ENCODE assay signal across 10 cellular contexts in genomic region chr20:45968801-45969711, GRCh38. TPM values are rescaled to one million over a fixed set of nuclear protein-coding genes. Genes with fewer than 3 reads are reported as not detected.
DNase-seq lines count a peak whose midpoint lies in the region; FAIRE-seq and TF ChIP-seq lines count a peak whose summit lies in the region.
"Had no signal": no experiment of that assay in that cellular context is flagged by ENCODE, and none has a peak within 500 bp of the region (broad histone marks: within the 10 kb centered on the region; RNA-seq: fewer than 3 reads in every experiment).

No MANE protein-coding gene starts in this region.

- FAIRE-seq in H54 (lab: Jason Lieb, UNC): no peak
- FAIRE-seq in GM12891 (lab: Jason Lieb, UNC): no peak

- DNase-seq in AG08395 (ENCODE audit: low spot score) (peak; percentile 32), H54 (ENCODE audit: insufficient read length, low spot score) (peak; percentile 72), amniotic epithelial cell (ENCODE audit: low read depth) (peak; percentile 66), mesenteric fat pad (ENCODE audit: low spot score) (peak; percentile 87), GM20000 (ENCODE audit: low spot score) (no peak), cerebellar cortex (ENCODE audit: low spot score) (no peak), GM12891 (ENCODE audit: insufficient read length, low spot score) (no peak), H4 (ENCODE audit: low spot score) (no peak)

- no peak for TF ChIP-seq CTCF in GM20000 (IDR thresholded peaks at IDR 0.05; ENCODE audit: extremely low read depth, missing control alignments)

- TF ChIP-seq POLR2A in H54 (IDR thresholded peaks at IDR 0.05; ENCODE audit: low read depth, low read length) (no peak), GM12891 (IDR thresholded peaks at IDR 0.05; ENCODE audit: low read depth, low read length) (no peak)

TF ChIP-seq in GM12891, 5 proteins besides CTCF, POLR2A, EP300 and RAD21:
- TF ChIP-seq POU2F2 (IDR thresholded peaks at IDR 0.05; ENCODE audit: low read depth, low read length): no peak
- no peak for TF ChIP-seq SPI1 (IDR thresholded peaks at IDR 0.05; ENCODE audit: low read depth, low read length)
- TF ChIP-seq PAX5 (IDR thresholded peaks at IDR 0.05; ENCODE audit: insufficient read depth, low read length, severe bottlenecking): no peak
- no peak for TF ChIP-seq TAF1 (IDR thresholded peaks at IDR 0.05; ENCODE audit: low read depth, low read length)
- no peak for TF ChIP-seq POLR2AphosphoS5 (IDR thresholded peaks at IDR 0.05; ENCODE audit: low read depth, low read length)

RNA-seq across cellular contexts. Expression of gene ZNF335, which starts 2.9 kb away (rescaled TPM):
- 17.1 TPM for total RNA-seq in mesenteric fat pad
- 13.5 TPM for polyA plus RNA-seq in GM12891 (2012; ENCODE audit: low read depth, missing spikeins)
- 4.3 and 7.1 TPM in 2 replicates for total RNA-seq in H4 (2014; rRNA removed; shearing (Covaris generic))

RNA-seq across cellular contexts. Expression of gene PCIF1, which starts 34.6 kb away (rescaled TPM):
- total RNA-seq in mesenteric fat pad: 27.1 TPM
- 21.5 TPM for polyA plus RNA-seq in GM12891 (2012; ENCODE audit: low read depth, missing spikeins)
- 5.2 and 7.7 TPM in 2 replicates for total RNA-seq in H4 (2014; rRNA removed; shearing (Covaris generic))

RNA-seq across cellular contexts. Expression of gene MMP9, which starts 39.7 kb away (rescaled TPM):
- total RNA-seq in mesenteric fat pad: 18.3 TPM
- 0.72 TPM for polyA plus RNA-seq in GM12891 (2012; ENCODE audit: low read depth, missing spikeins)
- not detected in 2 replicates for total RNA-seq in H4 (2014; rRNA removed; shearing (Covaris generic))
- total RNA-seq: SK-MEL-5 had no signal

RNA-seq across cellular contexts. Expression of gene PLTP, which starts 57.1 kb away (rescaled TPM):
- total RNA-seq in mesenteric fat pad: 373 TPM
- 11.5 TPM for polyA plus RNA-seq in GM12891 (2012; ENCODE audit: low read depth, missing spikeins)
- total RNA-seq in H4 (2014; rRNA removed; shearing (Covaris generic)): 1.1 and 2.2 TPM in 2 replicates

RNA-seq across cellular contexts. Expression of gene SLC12A5, which starts 60.0 kb away (rescaled TPM):
- 1.7 TPM for total RNA-seq in mesenteric fat pad
- 8.8 TPM for polyA plus RNA-seq in GM12891 (2012; ENCODE audit: low read depth, missing spikeins)
- total RNA-seq in H4 (2014; rRNA removed; shearing (Covaris generic)): 0.21 and 4.3 TPM in 2 replicates
- total RNA-seq: lower leg skin had no signal

Comparison
In these comparisons a context has a peak if more than half of its experiments do, and no peak if none do; other contexts are left out.
1. DNase-seq: peak in AG08395 (single experiment), H54 (single experiment), amniotic epithelial cell (single experiment) and mesenteric fat pad (single experiment); none in GM20000 (single experiment), cerebellar cortex (single experiment), GM12891 (single experiment) and H4 (single experiment).
2. RNA of gene MMP9, which starts 39.7 kb away (total RNA-seq): 18.3 TPM in mesenteric fat pad (single experiment); not detected in H4; every median in the first group is over 10 times any median in the second.